In genomic region chr7:108086546-108086945, GRCh38 we compare ENCODE assay signal across 2 cellular contexts.
TF ChIP-seq lines count a peak whose summit lies in the region.

No MANE protein-coding gene starts in this region.

TF ChIP-seq in K562, 482 proteins besides CTCF, POLR2A, EP300 and RAD21 (continued from another document):
- TF ChIP-seq MITF (IDR thresholded peaks at IDR 0.05), result no peak
- TF ChIP-seq SFPQ (IDR thresholded peaks at IDR 0.05; ENCODE audit: low read depth, low read length), result no peak
- no peak for TF ChIP-seq E2F8 (IDR thresholded peaks at IDR 0.05; ENCODE audit: low read depth, partially characterized antibody)
- TF ChIP-seq LCOR (CRISPR knock-in tag; IDR thresholded peaks at IDR 0.05), result no peak
- TF ChIP-seq CEBPB (tag; IDR thresholded peaks at IDR 0.05), result no peak
- TF ChIP-seq CEBPG (CRISPR knock-in tag; IDR thresholded peaks at IDR 0.05), result no peak
- TF ChIP-seq CEBPG (tag; conservative IDR thresholded peaks at IDR 0.05 in 1 of 2, IDR thresholded peaks at IDR 0.05 in 1 of 2), result no peak
- TF ChIP-seq ZC3H11A (IDR thresholded peaks at IDR 0.05; ENCODE audit: low read depth, low read length), result no peak
TF ChIP-seq in K562: peak in this region for 0.

TF ChIP-seq in HEK293T, 16 proteins besides CTCF, POLR2A, EP300 and RAD21 (continued from another document):
- no peak for TF ChIP-seq LEF1 (IDR thresholded peaks at IDR 0.05; ENCODE audit: borderline replicate concordance)
- TF ChIP-seq FOXK2 (IDR thresholded peaks at IDR 0.05), result no peak
